28 cellular contexts compared by ENCODE assay signal in the genomic region with DNA sequence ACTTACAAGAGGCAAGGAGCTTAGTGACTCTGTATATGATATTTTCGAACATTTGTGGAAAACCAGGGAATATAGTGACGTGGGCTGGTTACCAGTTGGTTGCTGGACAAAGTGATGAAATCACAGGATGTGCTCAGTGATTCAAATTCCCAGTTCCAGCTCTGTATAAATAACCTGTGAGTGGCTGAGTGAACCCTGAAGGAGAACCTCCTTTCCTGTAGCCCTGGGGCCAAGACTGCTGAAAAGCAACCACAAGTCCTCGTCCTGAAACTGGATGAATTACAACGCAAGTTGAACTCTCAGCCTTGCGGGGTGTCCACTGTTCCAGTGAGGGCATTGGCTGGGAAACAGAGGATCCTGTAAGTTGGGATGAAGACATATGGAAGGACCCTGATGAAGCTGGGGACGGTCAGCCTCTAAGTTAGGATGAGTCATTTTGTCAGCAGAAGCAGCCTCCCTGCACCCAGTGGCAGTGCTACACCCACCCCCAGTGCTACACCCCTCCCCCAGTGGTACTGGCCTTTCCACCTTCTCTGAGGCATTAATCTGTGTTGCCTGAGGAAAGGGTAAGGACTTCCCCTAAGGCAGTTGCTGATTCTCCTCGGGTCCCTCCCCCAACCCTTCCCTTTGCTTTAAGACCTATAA. TPM values are rescaled to one million over a fixed set of nuclear protein-coding genes. Genes with fewer than 3 reads are reported as not detected.
A peak's percentile ranks its signal among the peaks of the same experiment; 100 is the strongest.
DNase-seq lines count a peak whose midpoint lies in the region; ATAC-seq and TF ChIP-seq lines count a peak whose summit lies in the region.
"Had no signal": no experiment of that assay in that cellular context is flagged by ENCODE, and none has a peak within 500 bp of the region (broad histone marks: within the 10 kb centered on the region; RNA-seq: fewer than 3 reads in every experiment).

No MANE protein-coding gene starts in this region.

- peaks cover 7% of the 10 kb centered on the region for H3K4me1 ChIP-seq in IMR-90 (ENCODE audit: control insufficient read depth, insufficient read depth, low read length)
- H3K4me1 ChIP-seq: gastrocnemius medialis, left ventricle myocardium inferior, spleen, suprapubic skin had no signal

- peak overlapping the region; percentile 2; the same call in 1 of the 2 replicates for H3K18ac ChIP-seq in IMR-90 (ENCODE audit: low read depth, low read length)

- peak; percentile 74 for DNase-seq in EH (ENCODE audit: low read depth)
- DNase-seq in IMR-90 = peak; percentile 80
- DNase-seq in cardiac fibroblast (ENCODE audit: low read depth in 2 of 2) = peak; percentile 21 to 42
- DNase-seq in mesenteric fat pad (ENCODE audit: low spot score) = peak; percentile 55
- no peak for DNase-seq in COLO668 (lab: John Stamatoyannopoulos, UW; ENCODE audit: unreplicated experiment)
- DNase-seq: activated CD8-positive, alpha-beta memory T cell treated with anti-CD3 and anti-CD28 coated beads, Interleukin-2, amount 50 U/mL, for 48 hours; activated effector memory CD4-positive, alpha-beta T cell treated with Interleukin-2 at 50 U/mL for 16 hours; activated naive CD8-positive, alpha-beta T cell treated with anti-CD3 and anti-CD28 coated beads for 36 hours; gastrocnemius medialis; KG1; left ventricle myocardium inferior; midbrain; naive thymus-derived CD8-positive, alpha-beta T cell; NCI-H1694; NCI-H2171 treated with DMSO at 0.1 percent for 48 hours; NCI-H526 treated with DMSO at 0.1 percent for 48 hours; retina; spleen; stimulated activated CD4-positive, alpha-beta T cell treated with anti-CD3 and anti-CD28 coated beads, Interleukin-2, amount 100 ng/mL, for 48 hours; stimulated activated naive B cell treated with anti-CD40 and anti-IgM and Interleukin-4, amounts not matched to agents 10 μg/mL and 1 μg/mL and 100 μg/mL, for 72 hours had no signal

- peak overlapping the region; percentile 79 for H2BK120ac ChIP-seq in IMR-90 (ENCODE audit: low read depth, low read length)

- H3K79me1 ChIP-seq in IMR-90 (ENCODE audit: low read depth in 1 of 2, low read length in 2 of 2) = no peaks in the 10 kb centered on the region

- no TSS peak for BruUV-seq in IMR-90 (replicated peaks; lab: Mats Ljungman, UMichigan)

- H4K91ac ChIP-seq in IMR-90 (ENCODE audit: insufficient read depth, low read depth, low read length) = peak overlapping the region; percentile 62; the same call in 1 of the 2 replicates

- peak overlapping the region; percentile 32; the same call in 1 of the 2 replicates for H3K14ac ChIP-seq in IMR-90 (replicated peaks; ENCODE audit: low read depth, low read length)

- peak overlapping the region; percentile 61; the same call in 1 of the 2 replicates for H2BK20ac ChIP-seq in IMR-90 (ENCODE audit: low read depth, low read length)

- peak overlapping the region; percentile 13; the same call in 1 of the 2 replicates for H3K4me2 ChIP-seq in IMR-90 (ENCODE audit: low read depth, low read length)

- TF ChIP-seq RAD21 in IMR-90 (IDR thresholded peaks at IDR 0.05; ENCODE audit: low read length) = no peak

- H3K27me3 ChIP-seq in IMR-90 (ENCODE audit: control insufficient read depth, insufficient read depth, low read length) = no peaks in the 10 kb centered on the region; the same call in 1 of the 2 replicates
- H3K27me3 ChIP-seq: gastrocnemius medialis, spleen, suprapubic skin had no signal

- intact Hi-C loops in IMR-90 (cut with micrococcal nuclease) = no loop called here

- 0 out of 2 replicates have a peak, but pooled peaks cover 3% of the 10 kb centered on the region for H3K9me3 ChIP-seq in IMR-90 (ENCODE audit: control insufficient read depth, insufficient read depth, low read length)
- H3K9me3 ChIP-seq: gastrocnemius medialis had no signal

- H2AFZ ChIP-seq in IMR-90 (replicated peaks; ENCODE audit: low read length, poor library complexity) = peak overlapping the region; percentile 82

- H2AK5ac ChIP-seq in IMR-90 (ENCODE audit: low read depth, low read length) = no peak overlapping the region; the same call in 1 of the 2 replicates

- no peak for TF ChIP-seq POLR2A in IMR-90 (IDR thresholded peaks at IDR 0.05; ENCODE audit: low read depth, low read length)

- no peaks in the 10 kb centered on the region for H3K36me3 ChIP-seq in IMR-90 (ENCODE audit: control insufficient read depth, insufficient read depth, low read length)
- H3K36me3 ChIP-seq: gastrocnemius medialis, left ventricle myocardium inferior, spleen, suprapubic skin had no signal

- H3K9ac ChIP-seq in IMR-90 (ENCODE audit: low read depth, low read length) = no peak overlapping the region

- H2AK9ac ChIP-seq in IMR-90 (replicated peaks; ENCODE audit: low read depth, low read length, poor library complexity) = no peak overlapping the region

- peak overlapping the region; percentile 20 to 78; a peak in 3 of 4 replicates for H4K8ac ChIP-seq in IMR-90 (ENCODE audit: low read depth in 2 of 2, low read length in 2 of 2)

- H4K20me1 ChIP-seq in IMR-90 (ENCODE audit: insufficient read depth, low read length) = no peaks in the 10 kb centered on the region

- H3K4me3 ChIP-seq in IMR-90 (ENCODE audit: insufficient read depth, low read depth, low read length) (no peak overlapping the region), cardiac fibroblast (replicated peaks in 1 of 2; ENCODE audit: low read depth in 2 of 2, low read length in 2 of 2) (no peak overlapping the region)
- H3K4me3 ChIP-seq: gastrocnemius medialis, left ventricle myocardium inferior, spleen, suprapubic skin had no signal

- no peak overlapping the region for H4K5ac ChIP-seq in IMR-90 (ENCODE audit: low read depth, low read length)

- no peak overlapping the region for H3K4ac ChIP-seq in IMR-90 (ENCODE audit: low read depth, low read length)

- CTCF ChIA-PET in IMR-90 (lab: Yijun Ruan, JAX) = no interaction called here

- dilution Hi-C loops in IMR-90 (cut with HindIII; ENCODE audit: low sequenced_read_pairs, unreplicated experiment) = no loop called here

- H3K56ac ChIP-seq in IMR-90 (ENCODE audit: extremely low read depth, insufficient read depth, low read length) = no peak overlapping the region

- WGBS in IMR-90 (ENCODE audit: extremely low coverage in 2 of 2, insufficient read length in 1 of 2), 2 experiments = 55% methylated on average over 2 of the region's 7 CpGs; no CpG with 5 or more reads in 1 of the 2 experiments

- TF ChIP-seq CTCF in IMR-90 (conservative IDR thresholded peaks at IDR 0.05; ENCODE audit: low read depth, low read length) (no peak), cardiac fibroblast (IDR thresholded peaks at IDR 0.05; ENCODE audit: low read depth, low read length) (no peak)

- 0 out of 2 replicates have a peak, but pooled peaks cover 7% of the 10 kb centered on the region for H3K9me1 ChIP-seq in IMR-90 (ENCODE audit: insufficient read depth, low read length)

- in situ Hi-C loops in IMR-90 (cut with MboI; ENCODE audit: low sequenced_read_pairs) = no loop called here

- H2BK15ac ChIP-seq in IMR-90 (ENCODE audit: low read depth, low read length) = no peak overlapping the region

- peak; percentile 91 for ATAC-seq in IMR-90 (ENCODE audit: low read depth)
- no peak for ATAC-seq in SK-N-SH treated with all-trans-retinoic acid at 6 μM for 48 hours
- ATAC-seq in HG02970 (IDR thresholded peaks at IDR 0.05; ENCODE audit: low FRiP score, unreplicated experiment) = no peak
- ATAC-seq: gastrocnemius medialis; naive thymus-derived CD8-positive, alpha-beta T cell; stimulated activated naive B cell treated with anti-CD40 and anti-IgM and Interleukin-4, amounts not matched to agents 10 μg/mL and 1 μg/mL and 100 μg/mL, for 72 hours; WTC11 had no signal

- POLR2A ChIA-PET in IMR-90 (lab: Charles Lee; ENCODE audit: unreplicated experiment) = no interaction called here

- no peak overlapping the region for H3K23ac ChIP-seq in IMR-90 (ENCODE audit: low read depth, low read length)

- H2BK5ac ChIP-seq in IMR-90 (ENCODE audit: low read depth, low read length, poor library complexity, severe bottlenecking) = peak overlapping the region; percentile 89

- H3K27ac ChIP-seq in IMR-90 (ENCODE audit: insufficient read depth, low read length) = peak overlapping the region; percentile 26
- H3K27ac ChIP-seq: C4-2B, epithelial cell of prostate, gastrocnemius medialis, left ventricle myocardium inferior, spleen, suprapubic skin had no signal

TF ChIP-seq in IMR-90, 13 proteins besides CTCF, POLR2A, EP300 and RAD21 (continues in another document):
- TF ChIP-seq CEBPB (IDR thresholded peaks at IDR 0.05; ENCODE audit: low read depth, low read length) = peak; percentile 78
- no peak for TF ChIP-seq BHLHE40 (IDR thresholded peaks at IDR 0.05; ENCODE audit: low read depth, low read length)

TF ChIP-seq in SK-N-SH treated with all-trans-retinoic acid at 6 μM for 48 hours, 23 proteins besides CTCF, POLR2A, EP300 and RAD21 (continues in another document):
- no peak for TF ChIP-seq OSR1 (CRISPR knock-in tag; IDR thresholded peaks at IDR 0.05)
- no peak for TF ChIP-seq CSDC2 (CRISPR knock-in tag; IDR thresholded peaks at IDR 0.05)
- no peak for TF ChIP-seq SNAI2 (CRISPR knock-in tag; IDR thresholded peaks at IDR 0.05)
- no peak for TF ChIP-seq TCF4 (CRISPR knock-in tag; IDR thresholded peaks at IDR 0.05; ENCODE audit: borderline replicate concordance)

RNA-seq across cellular contexts. Expression of a gene that starts 22.0 kb away (rescaled TPM):
- total RNA-seq in IMR-90 (2012; rRNA removed) (119 and 159 TPM in 2 replicates), mesenteric fat pad (723 TPM)
- 566 and 689 TPM in 2 replicates for polyA plus RNA-seq in IMR-90 (2012; rRNA removed)
- polyA plus RNA-seq in IMR-90 (2012; cell fraction: cytosol; rRNA removed) = 940 and 1,395 TPM in 2 replicates
- polyA plus RNA-seq in IMR-90 (2012; cell fraction: nucleus; rRNA removed; ENCODE audit: low replicate concordance) = 328 and 597 TPM in 2 replicates

RNA-seq across cellular contexts. Expression of a gene that starts 45.4 kb away (rescaled TPM):
- 40.0 and 45.3 TPM in 2 replicates for total RNA-seq in IMR-90 (2012; rRNA removed)
- polyA plus RNA-seq in IMR-90 (2012; rRNA removed) = 34.9 and 43.2 TPM in 2 replicates
- polyA plus RNA-seq in IMR-90 (2012; cell fraction: cytosol; rRNA removed) = 31.3 and 46.1 TPM in 2 replicates
- polyA plus RNA-seq in IMR-90 (2012; cell fraction: nucleus; rRNA removed; ENCODE audit: low replicate concordance) = 40.8 and 137 TPM in 2 replicates
- 55.2 TPM for total RNA-seq in mesenteric fat pad

RNA-seq across cellular contexts. Expression of a gene that starts 53.3 kb away (rescaled TPM):
- total RNA-seq in IMR-90 (2012; rRNA removed) (not detected in 2 replicates), mesenteric fat pad (1.3 TPM)
- polyA plus RNA-seq in IMR-90 (2012; rRNA removed) = 0.07 TPM in 1 of 2 replicates, not detected in the other
- polyA plus RNA-seq in IMR-90 (2012; cell fraction: cytosol; rRNA removed) = 0.04 TPM in 1 of 2 replicates, not detected in the other
- polyA plus RNA-seq in IMR-90 (2012; cell fraction: nucleus; rRNA removed; ENCODE audit: low replicate concordance) = 0.37 and 0.79 TPM in 2 replicates
- total RNA-seq: chondrocyte, G401, gastrocnemius medialis, WTC11 had no signal

RNA-seq across cellular contexts. Expression of a gene that starts 53.4 kb away (rescaled TPM):
- total RNA-seq in IMR-90 (2012; rRNA removed) (not detected in 2 replicates), mesenteric fat pad (1.0 TPM)
- not detected in 2 replicates for polyA plus RNA-seq in IMR-90 (2012; rRNA removed)
- polyA plus RNA-seq in IMR-90 (2012; cell fraction: cytosol; rRNA removed) = not detected in 2 replicates
- polyA plus RNA-seq in IMR-90 (2012; cell fraction: nucleus; rRNA removed; ENCODE audit: low replicate concordance) = 0.03 and 0.08 TPM in 2 replicates
- total RNA-seq: chondrocyte, G401 had no signal
